In genomic region chr10:126893841-126894240, GRCh38 we compare ENCODE assay signal across 19 cellular contexts. TPM values are rescaled to one million over a fixed set of nuclear protein-coding genes. Genes with fewer than 3 reads are reported as not detected.
A peak's percentile ranks its signal among the peaks of the same experiment; 100 is the strongest.
DNase-seq lines count a peak whose midpoint lies in the region; ATAC-seq and TF ChIP-seq lines count a peak whose summit lies in the region.
"Had no signal": no experiment of that assay in that cellular context is flagged by ENCODE, and none has a peak within 500 bp of the region (broad histone marks: within the 10 kb centered on the region; RNA-seq: fewer than 3 reads in every experiment).

No MANE protein-coding gene starts in this region.

- no peak overlapping the region for H3K4me3 Mint-ChIP-seq in natural killer cell treated with Interleukin-12 subunit alpha and Interleukin-12 subunit beta and Interleukin-15 and Interleukin-18, amount 100 ng/mL, for 72 hours
- H3K4me3 Mint-ChIP-seq in natural killer cell = no peak overlapping the region
- H3K4me3 Mint-ChIP-seq in progenitor cell of endocrine pancreas (ENCODE audit: low read depth) = no peak overlapping the region
- H3K4me3 Mint-ChIP-seq: CD4-positive, alpha-beta T cell; CD8-positive, alpha-beta memory T cell had no signal

- H3K4me1 Mint-ChIP-seq in natural killer cell treated with Interleukin-12 subunit alpha and Interleukin-12 subunit beta and Interleukin-15 and Interleukin-18, amount 100 ng/mL, for 72 hours (ENCODE audit: low read depth in 2 of 2) = no peaks in the 10 kb centered on the region
- H3K4me1 Mint-ChIP-seq in natural killer cell (no peaks in the 10 kb centered on the region), progenitor cell of endocrine pancreas (ENCODE audit: low read depth) (no peaks in the 10 kb centered on the region)
- H3K4me1 Mint-ChIP-seq: CD14-positive monocyte; CD8-positive, alpha-beta memory T cell had no signal

- no peaks in the 10 kb centered on the region for H3K9me3 Mint-ChIP-seq in natural killer cell treated with Interleukin-12 subunit alpha and Interleukin-12 subunit beta and Interleukin-15 and Interleukin-18, amount 100 ng/mL, for 72 hours
- H3K9me3 Mint-ChIP-seq in natural killer cell (peaks cover 0 to 4% of the 10 kb centered on the region in 2 donors), progenitor cell of endocrine pancreas (ENCODE audit: low read depth) (peaks cover 3% of the 10 kb centered on the region)

- no peak overlapping the region for H3K27ac Mint-ChIP-seq in natural killer cell treated with Interleukin-12 subunit alpha and Interleukin-12 subunit beta and Interleukin-15 and Interleukin-18, amount 100 ng/mL, for 72 hours
- H3K27ac Mint-ChIP-seq in natural killer cell = no peak overlapping the region
- peak overlapping the region; percentile 25 for H3K27ac Mint-ChIP-seq in progenitor cell of endocrine pancreas
- H3K27ac Mint-ChIP-seq: CD14-positive monocyte; CD4-positive, alpha-beta T cell; CD8-positive, alpha-beta memory T cell had no signal

- TF ChIP-seq CTCF in natural killer cell (IDR thresholded peaks at IDR 0.05) (no peak), progenitor cell of endocrine pancreas (IDR thresholded peaks at IDR 0.05; ENCODE audit: unreplicated experiment) (no peak)

- no peak for ATAC-seq in natural killer cell treated with Interleukin-12 subunit alpha and Interleukin-12 subunit beta and Interleukin-15 and Interleukin-18, amount 100 ng/mL, for 72 hours
- ATAC-seq in natural killer cell = no peak
- ATAC-seq: GM12878, HCT116 had no signal

- H3K27me3 Mint-ChIP-seq in natural killer cell treated with Interleukin-12 subunit alpha and Interleukin-12 subunit beta and Interleukin-15 and Interleukin-18, amount 100 ng/mL, for 72 hours = no peaks in the 10 kb centered on the region
- H3K27me3 Mint-ChIP-seq in natural killer cell (ENCODE audit: low read depth in 2 of 2) (peaks cover 0 to 3% of the 10 kb centered on the region in 2 donors), progenitor cell of endocrine pancreas (peaks cover 32% of the 10 kb centered on the region)
- H3K27me3 Mint-ChIP-seq: CD4-positive, alpha-beta T cell; CD8-positive, alpha-beta memory T cell had no signal

- H3K36me3 Mint-ChIP-seq in natural killer cell treated with Interleukin-12 subunit alpha and Interleukin-12 subunit beta and Interleukin-15 and Interleukin-18, amount 100 ng/mL, for 72 hours = no peaks in the 10 kb centered on the region
- H3K36me3 Mint-ChIP-seq in natural killer cell (no peaks in the 10 kb centered on the region), progenitor cell of endocrine pancreas (ENCODE audit: insufficient read depth) (peaks cover 4% of the 10 kb centered on the region)
- H3K36me3 Mint-ChIP-seq: CD14-positive monocyte; CD8-positive, alpha-beta memory T cell had no signal

- DNase-seq in natural killer cell treated with Interleukin-12 subunit alpha and Interleukin-12 subunit beta and Interleukin-15 and Interleukin-18, amount 100 ng/mL, for 72 hours (ENCODE audit: low spot score) = peak; percentile 31
- no peak for DNase-seq in natural killer cell
- peak; percentile 76 for DNase-seq in mesenteric fat pad (ENCODE audit: low spot score)
- no peak for DNase-seq in progenitor cell of endocrine pancreas (ENCODE audit: low spot score, unreplicated experiment)
- no peak for DNase-seq in NCI-H510A (lab: John Stamatoyannopoulos, UW)
- no peak for DNase-seq in NCI-H345 treated with DMSO at 0.1 percent for 48 hours (lab: John Stamatoyannopoulos, UW; ENCODE audit: unreplicated experiment)
- DNase-seq: AML-193; BE2C; CD4-positive, alpha-beta T cell; CD8-positive, alpha-beta memory T cell; DMS 273 treated with DMSO at 0.1 percent for 48 hours; DMS79; EL; GDM1; GM23248; H7 had no signal

- intact Hi-C loops in natural killer cell (cut with micrococcal nuclease) = no loop called here

RNA-seq across cellular contexts. Expression of gene DOCK1, which starts 11.4 kb away (rescaled TPM):
- total RNA-seq in natural killer cell treated with Interleukin-12 subunit alpha and Interleukin-12 subunit beta and Interleukin-15 and Interleukin-18, amount 100 ng/mL, for 72 hours = 1 to 10 TPM in 1 of 2 donors, under 1 TPM in 1; 0.28 to 1.3 TPM
- total RNA-seq in natural killer cell (under 1 TPM; 0.07 to 0.12 (median 0.08) TPM), mesenteric fat pad (46.0 TPM), progenitor cell of endocrine pancreas (77.8 and 81.2 TPM in 2 replicates)
- total RNA-seq: CD4-positive, alpha-beta T cell had no signal

Comparison
In these comparisons a context has a peak if more than half of its experiments do, and no peak if none do; other contexts are left out.
1. DNase-seq: peak in natural killer cell treated with Interleukin-12 subunit alpha and Interleukin-12 subunit beta and Interleukin-15 and Interleukin-18, amount 100 ng/mL, for 72 hours (single experiment) and mesenteric fat pad (single experiment); none in natural killer cell (single experiment), progenitor cell of endocrine pancreas (single experiment), NCI-H510A (single experiment) and NCI-H345 treated with DMSO at 0.1 percent for 48 hours (single experiment).
2. RNA of gene DOCK1, which starts 11.4 kb away (total RNA-seq): 77.8 to 81.2 TPM in progenitor cell of endocrine pancreas and 46.0 TPM in mesenteric fat pad (single experiment); 0.28 to 1.3 TPM in natural killer cell treated with Interleukin-12 subunit alpha and Interleukin-12 subunit beta and Interleukin-15 and Interleukin-18, amount 100 ng/mL, for 72 hours and 0.07 to 0.12 TPM in natural killer cell; every median in the first group is over 10 times any median in the second.